In the genomic region with DNA sequence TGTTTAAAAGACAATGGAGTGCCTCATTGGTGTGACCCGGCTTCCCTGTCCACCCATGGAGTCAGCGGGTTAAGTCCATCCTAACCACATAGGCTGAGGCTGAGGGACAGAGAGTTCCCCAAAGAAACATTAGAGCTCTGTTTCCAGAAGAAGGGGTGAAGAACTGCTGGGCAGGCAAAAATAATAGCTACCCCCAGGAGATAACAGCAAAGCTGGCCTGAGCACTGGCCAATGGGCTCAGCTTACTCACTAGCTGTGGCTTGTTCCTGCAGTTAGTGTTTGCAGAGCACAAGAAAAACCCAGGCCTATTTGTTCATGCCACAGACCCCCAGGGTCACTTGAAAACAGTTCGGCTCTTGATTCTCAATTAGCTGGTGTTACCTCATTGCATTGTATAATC, we compare ENCODE assay signal across 19 cellular contexts.
DNase-seq lines count a peak whose midpoint lies in the region; ATAC-seq and TF ChIP-seq lines count a peak whose summit lies in the region.
"Had no signal": no experiment of that assay in that cellular context is flagged by ENCODE, and none has a peak within 500 bp of the region (broad histone marks: within the 10 kb centered on the region; RNA-seq: fewer than 3 reads in every experiment).

No MANE protein-coding gene starts in this region.

- H3K4me1 Mint-ChIP-seq in nephron: peaks cover 59% of the 10 kb centered on the region
- H3K4me1 Mint-ChIP-seq: CD4-positive, alpha-beta memory T cell; IgD-negative memory B cell had no signal

- H3K27ac ChIP-seq in testis: no peak overlapping the region
- H3K27ac ChIP-seq: BLaER1, GM23248 had no signal

- TF ChIP-seq CTCF in nephron (IDR thresholded peaks at IDR 0.05; ENCODE audit: unreplicated experiment in 3 of 3) (no peak), testis (IDR thresholded peaks at IDR 0.05) (no peak)

- H3K27me3 ChIP-seq in testis: no peaks in the 10 kb centered on the region
- H3K27me3 ChIP-seq: BLaER1 had no signal

- ATAC-seq in Right ventricle myocardium superior (ENCODE audit: poor library complexity) (peak; percentile 16), left ventricle myocardium superior (no peak), sciatic nerve (peak; percentile 91), GM19023 (IDR thresholded peaks at IDR 0.05; ENCODE audit: unreplicated experiment) (no peak), HG02588 (IDR thresholded peaks at IDR 0.05; ENCODE audit: unreplicated experiment) (no peak), GM21576 (IDR thresholded peaks at IDR 0.05; ENCODE audit: unreplicated experiment) (no peak)
- ATAC-seq: HepG2 had no signal

- H3K9me3 Mint-ChIP-seq in nephron: peaks cover 1% of the 10 kb centered on the region
- H3K9me3 Mint-ChIP-seq: IgD-negative memory B cell had no signal

- peaks cover 25% of the 10 kb centered on the region for H3K36me3 Mint-ChIP-seq in nephron (ENCODE audit: low read depth)
- H3K36me3 Mint-ChIP-seq: IgD-negative memory B cell had no signal

- H3K27ac Mint-ChIP-seq in nephron: peak overlapping the region in 2 of 3 experiments; percentile 44 to 71
- H3K27ac Mint-ChIP-seq: CD4-positive, alpha-beta memory T cell; IgD-negative memory B cell had no signal

- H3K4me3 ChIP-seq in testis: no peak overlapping the region
- H3K4me3 ChIP-seq: BLaER1, GM23248, HAP-1 had no signal

- DNase-seq in Right ventricle myocardium superior: no peak
- DNase-seq in left ventricle myocardium superior: no peak
- DNase-seq in sciatic nerve (ENCODE audit: low spot score): no peak
- peak; percentile 34 for DNase-seq in testis
- DNase-seq: 8988T; Calu3; CD4-positive, alpha-beta memory T cell; DMS79 treated with DMSO at 0.1 percent for 48 hours; GF-D8; GM23248 had no signal

- no peak overlapping the region for H3K4me3 Mint-ChIP-seq in nephron
- H3K4me3 Mint-ChIP-seq: CD14-positive monocyte; CD4-positive, alpha-beta memory T cell had no signal

- H3K9me3 ChIP-seq in testis: no peaks in the 10 kb centered on the region

- intact Hi-C loops in Right ventricle myocardium superior (cut with DNase I) (no loop called here), left ventricle myocardium superior (cut with micrococcal nuclease) (no loop called here), sciatic nerve (cut with DNase I) (no loop called here), testis (cut with DNase I; ENCODE audit: low total_unique reads) (no loop called here)

- WGBS in testis, 2 donors: 51 to 65% methylated on average over 3 of the region's 3 CpGs

- no peak for TF ChIP-seq POLR2A in testis (IDR thresholded peaks at IDR 0.05)

- no peaks in the 10 kb centered on the region for H3K4me1 ChIP-seq in testis
- H3K4me1 ChIP-seq: BLaER1, HAP-1 had no signal

- no peaks in the 10 kb centered on the region for H3K27me3 Mint-ChIP-seq in nephron (ENCODE audit: low read depth)
- H3K27me3 Mint-ChIP-seq: CD4-positive, alpha-beta memory T cell had no signal

- H3K36me3 ChIP-seq in testis (ENCODE audit: low read depth, missing control alignments): no peaks in the 10 kb centered on the region
- H3K36me3 ChIP-seq: BLaER1, HAP-1 had no signal

Comparison
In these comparisons a context has a peak if more than half of its experiments do, and no peak if none do; other contexts are left out.
1. ATAC-seq: peak in Right ventricle myocardium superior (single experiment) and sciatic nerve (single experiment); none in left ventricle myocardium superior (single experiment), GM19023 (single experiment), HG02588 (single experiment) and GM21576 (single experiment).